Comparison of ENCODE assay signal across 15 cellular contexts in genomic region chr22:49196046-49196511, GRCh38.
"Had no signal": no experiment of that assay in that cellular context is flagged by ENCODE, and none has a peak within 500 bp of the region (broad histone marks: within the 10 kb centered on the region; RNA-seq: fewer than 3 reads in every experiment).

No MANE protein-coding gene starts in this region.

- H3K4me2 ChIP-seq: hepatocyte had no signal

- H3K27ac ChIP-seq: foreskin keratinocyte, hepatocyte, stomach had no signal

- H3K4me3 ChIP-seq: hepatocyte, stomach had no signal

- H3K27ac Mint-ChIP-seq: dendritic cell treated with granulocyte-macrophage colony-stimulating factor and Interleukin-4, amounts not matched to agents 40 ng/mL and 50 ng/mL, for 4 days; mesothelial cell of epicardium; nephron had no signal

- H2AFZ ChIP-seq: hepatocyte had no signal

- H3K4me3 Mint-ChIP-seq: dendritic cell treated with granulocyte-macrophage colony-stimulating factor and Interleukin-4, amounts not matched to agents 40 ng/mL and 50 ng/mL, for 4 days; mesothelial cell of epicardium; nephron had no signal

- H3K36me3 Mint-ChIP-seq: mesothelial cell of epicardium had no signal

- DNase-seq: cerebellar nuclear complex; erythroblast; foreskin keratinocyte; mammary epithelial cell; stimulated activated CD4-positive, alpha-beta T cell treated with anti-CD3 and anti-CD28 coated beads, Interleukin-2, amount 100 ng/mL, for 24 hours; stimulated activated CD4-positive, alpha-beta T cell treated with anti-CD3 and anti-CD28 coated beads, Interleukin-4, amount 100 ng/mL, for 4 hours; stimulated activated naive CD4-positive, alpha-beta T cell; stomach; substantia nigra; trophoblast cell had no signal

- H3K27me3 ChIP-seq: foreskin keratinocyte had no signal

- H3K9me3 Mint-ChIP-seq: dendritic cell treated with granulocyte-macrophage colony-stimulating factor and Interleukin-4, amounts not matched to agents 40 ng/mL and 50 ng/mL, for 4 days; mesothelial cell of epicardium; nephron had no signal

- H3K4me1 ChIP-seq: foreskin keratinocyte had no signal

- H3K9me3 ChIP-seq: stomach had no signal

- H3K79me2 ChIP-seq: hepatocyte had no signal

- H3K36me3 ChIP-seq: stomach had no signal

- H3K4me1 Mint-ChIP-seq: mesothelial cell of epicardium, nephron had no signal

- ATAC-seq: foreskin keratinocyte, sciatic nerve had no signal
